In the genomic region with DNA sequence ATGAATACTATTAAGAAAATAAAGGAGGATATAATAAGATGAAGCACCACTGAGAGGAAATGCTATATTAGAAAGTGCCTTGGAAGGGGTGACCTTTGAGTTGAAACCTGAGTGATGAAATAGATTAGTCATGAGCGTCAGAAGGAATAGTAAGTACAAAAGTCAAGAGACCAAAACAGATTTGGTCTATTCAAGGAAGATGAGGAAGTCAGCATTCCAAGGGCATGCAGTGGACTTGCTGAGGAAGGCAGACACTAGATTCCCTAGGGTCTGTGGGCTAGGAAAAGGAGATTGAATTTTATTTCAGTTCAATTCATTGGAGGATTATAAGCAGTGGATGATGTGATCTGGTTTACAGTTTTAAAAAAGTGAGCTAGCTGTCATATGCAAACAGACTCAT, we compare ENCODE assay signal across 13 cellular contexts.
DNase-seq lines count a peak whose midpoint lies in the region; ATAC-seq, FAIRE-seq and TF ChIP-seq lines count a peak whose summit lies in the region.
"Had no signal": no experiment of that assay in that cellular context is flagged by ENCODE, and none has a peak within 500 bp of the region (broad histone marks: within the 10 kb centered on the region; RNA-seq: fewer than 3 reads in every experiment).

No MANE protein-coding gene starts in this region.

- FAIRE-seq in small intestine (lab: Jason Lieb, UNC) = no peak

- H3K27me3 ChIP-seq in RWPE2 (ENCODE audit: insufficient read depth, poor library complexity, severe bottlenecking) (no peaks in the 10 kb centered on the region), small intestine (ENCODE audit: control insufficient read depth in 2 of 2, insufficient read depth in 2 of 2, low read length in 2 of 2) (no peaks in the 10 kb centered on the region)

- peak; percentile 53; the same call in 2 of the 3 replicates for ATAC-seq in RWPE2 (ENCODE audit: low read depth)

- H3K27ac ChIP-seq in RWPE2 (ENCODE audit: poor library complexity, severe bottlenecking) = no peak overlapping the region
- no peak overlapping the region for H3K27ac ChIP-seq in small intestine (ENCODE audit: low read depth in 1 of 2, low read length in 1 of 2)
- H3K27ac ChIP-seq: HL-60, SK-N-MC had no signal

- DNase-seq in HCEC 1CT (peak; percentile 61), RWPE2 (ENCODE audit: low spot score) (no peak), fibroblast of pulmonary artery (ENCODE audit: low read depth) (peak; percentile 61), small intestine (peak; percentile 69), NCI-H2196 (lab: John Stamatoyannopoulos, UW; ENCODE audit: unreplicated experiment) (no peak), NCI-H146 treated with DMSO at 0.1 percent for 48 hours (lab: John Stamatoyannopoulos, UW; ENCODE audit: unreplicated experiment) (no peak), medulla oblongata (ENCODE audit: extremely low spot score) (no peak)
- DNase-seq: activated naive CD4-positive, alpha-beta T cell treated with Interleukin-2 at 50 U/mL for 16 hours; nucleus accumbens had no signal

- no peak overlapping the region for H3K4me3 ChIP-seq in RWPE2 (ENCODE audit: severe bottlenecking)
- H3K4me3 ChIP-seq in fibroblast of pulmonary artery (replicated peaks; ENCODE audit: low read depth, low read length) = no peak overlapping the region
- no peak overlapping the region for H3K4me3 ChIP-seq in small intestine (ENCODE audit: low read depth in 1 of 2, low read length in 2 of 2)
- H3K4me3 ChIP-seq: lung, SK-N-MC, smooth muscle cell had no signal

- WGBS in small intestine, 3 donors = 4 to 48% (median 30%) methylated on average over 1 of the region's 1 CpG

- H3K4me1 ChIP-seq in RWPE2 (ENCODE audit: insufficient read depth, poor library complexity, severe bottlenecking) (no peaks in the 10 kb centered on the region), small intestine (ENCODE audit: control insufficient read depth in 2 of 2, insufficient read depth in 1 of 2, low read depth in 1 of 2, low read length in 1 of 2) (no peaks in the 10 kb centered on the region)

- no peak for TF ChIP-seq CTCF in RWPE2 (IDR thresholded peaks at IDR 0.05; ENCODE audit: poor library complexity, severe bottlenecking)
- no peak for TF ChIP-seq CTCF in fibroblast of pulmonary artery (IDR thresholded peaks at IDR 0.05; ENCODE audit: low read length, missing control alignments)

- H3K36me3 ChIP-seq in RWPE2 (ENCODE audit: low read depth) = no peaks in the 10 kb centered on the region
- H3K36me3 ChIP-seq in small intestine (ENCODE audit: control insufficient read depth in 2 of 2, insufficient read depth in 2 of 2, low read length in 2 of 2) = no peaks in the 10 kb centered on the region

- H3K9me3 ChIP-seq in RWPE2 (ENCODE audit: severe bottlenecking) (no peaks in the 10 kb centered on the region), small intestine (ENCODE audit: control insufficient read depth, low read depth) (no peaks in the 10 kb centered on the region)

Comparison
In these comparisons a context has a peak if more than half of its experiments do, and no peak if none do; other contexts are left out.
1. DNase-seq: peak in HCEC 1CT (single experiment), fibroblast of pulmonary artery (single experiment) and small intestine (single experiment); none in RWPE2 (single experiment), NCI-H2196 (single experiment), NCI-H146 treated with DMSO at 0.1 percent for 48 hours (single experiment) and medulla oblongata (single experiment).